12 cellular contexts compared by ENCODE assay signal in the genomic region with DNA sequence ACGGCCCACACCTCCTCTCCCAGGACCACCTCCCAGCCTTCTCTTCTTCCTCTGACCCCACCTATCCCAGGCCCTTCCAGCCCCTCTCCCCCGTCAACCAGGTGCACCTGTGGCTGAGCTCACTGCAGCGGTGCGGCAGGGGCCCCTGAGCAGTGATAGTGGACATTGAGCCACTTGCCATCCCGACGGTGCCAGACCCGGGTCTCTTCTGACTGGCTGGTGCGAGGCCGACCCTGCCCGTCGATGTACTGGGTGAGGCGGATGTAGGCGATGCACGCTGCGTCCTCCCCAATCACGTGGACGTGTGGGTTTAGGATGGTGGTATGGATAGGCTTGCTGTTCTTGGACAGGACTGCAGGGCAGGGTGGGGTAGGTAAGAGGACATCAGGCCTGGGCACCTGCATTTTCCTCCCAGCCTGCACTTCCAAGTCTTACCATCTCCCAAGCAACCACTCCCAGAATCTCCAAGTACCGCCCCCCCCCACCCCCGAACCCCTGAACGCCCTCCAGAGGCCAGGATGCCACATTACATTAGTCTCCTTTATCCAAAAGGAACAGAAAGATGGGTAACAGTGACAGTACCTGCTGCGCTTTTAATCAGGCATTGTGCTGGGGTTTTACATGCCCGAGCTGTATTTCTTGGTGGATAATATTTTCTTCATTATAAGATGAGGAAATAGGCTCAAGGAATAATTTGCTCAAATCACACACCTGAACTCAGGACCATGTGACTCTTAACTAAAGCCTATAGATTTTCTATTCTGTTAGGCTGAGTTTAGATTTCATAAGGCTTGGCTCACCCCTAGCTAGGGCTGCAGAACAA. TPM values are rescaled to one million over a fixed set of nuclear protein-coding genes. Genes with fewer than 3 reads are reported as not detected.
A peak's percentile ranks its signal among the peaks of the same experiment; 100 is the strongest.
DNase-seq lines count a peak whose midpoint lies in the region; ATAC-seq and TF ChIP-seq lines count a peak whose summit lies in the region.
"Had no signal": no experiment of that assay in that cellular context is flagged by ENCODE, and none has a peak within 500 bp of the region (broad histone marks: within the 10 kb centered on the region; RNA-seq: fewer than 3 reads in every experiment).

No MANE protein-coding gene starts in this region.

- no peak for ATAC-seq in HG02763 (IDR thresholded peaks at IDR 0.05; ENCODE audit: unreplicated experiment)

- H3K9ac ChIP-seq in neuronal stem cell (ENCODE audit: low read depth, low read length, poor library complexity), result peak overlapping the region; percentile 72

- BruUV-seq in MCF 10A (replicated peaks; lab: Mats Ljungman, UMichigan), result no TSS peak

- peak; percentile 39 for TF ChIP-seq CTCF in MCF 10A (IDR thresholded peaks at IDR 0.05; ENCODE audit: unreplicated experiment)

- no peak overlapping the region for H3K14ac ChIP-seq in neuronal stem cell (ENCODE audit: low read length)

- POLR2A ChIA-PET in MCF 10A (lab: Yijun Ruan, JAX), result interaction anchor here (0.6 to 1.7 kb wide), 5 partner anchors 29 to 105 kb away, joined by 3 to 6 read pairs (median 3); a partner anchor contains a TSS

- no peak overlapping the region for H3K4me3 Mint-ChIP-seq in MCF 10A (ENCODE audit: unreplicated experiment)

- CTCF ChIA-PET in MCF 10A (lab: Yijun Ruan, JAX), result interaction anchor here (0.6 to 2.0 kb wide), 6 partner anchors 10 to 334 kb away, joined by 3 to 7 read pairs (median 4); no protein-coding TSS in a partner anchor

- H3K36me3 Mint-ChIP-seq in MCF 10A (ENCODE audit: insufficient read depth, unreplicated experiment), result peaks cover 13% of the 10 kb centered on the region

- H4K8ac ChIP-seq in neuronal stem cell (ENCODE audit: low read depth, low read length), result no peak overlapping the region

- H3K27ac ChIP-seq in neuronal stem cell (replicated peaks; ENCODE audit: low read length), result peak overlapping the region; percentile 26
- H3K27ac ChIP-seq: prostate gland had no signal

- H3K79me1 ChIP-seq in neuronal stem cell (ENCODE audit: low read depth, low read length), result no peaks in the 10 kb centered on the region

- H3K4me2 ChIP-seq in neuronal stem cell (ENCODE audit: insufficient read depth, low read length, poor library complexity, severe bottlenecking), result no peak overlapping the region

- peaks cover 14 to 33% of the 10 kb centered on the region in 2 donors for H3K36me3 ChIP-seq in neuronal stem cell (replicated peaks in 1 of 2; ENCODE audit: control insufficient read depth in 2 of 2, insufficient read depth in 2 of 2, low read length in 2 of 2)
- H3K36me3 ChIP-seq: prostate gland had no signal

- H3K27ac Mint-ChIP-seq in MCF 10A (ENCODE audit: low read depth, unreplicated experiment), result no peak overlapping the region

- intact Hi-C loops in MCF 10A (cut with micrococcal nuclease), result no loop called here

- H3K4me3 ChIP-seq in neuronal stem cell (ENCODE audit: low read length in 2 of 2), result peak overlapping the region in 1 of 2 donors; percentile 42
- H3K4me3 ChIP-seq: prostate gland, stomach had no signal

- no peaks in the 10 kb centered on the region for H3K27me3 ChIP-seq in neuronal stem cell (ENCODE audit: control insufficient read depth in 3 of 3, insufficient read depth in 3 of 3, low read depth in 1 of 3, low read length in 3 of 3)
- H3K27me3 ChIP-seq: stomach had no signal

- H3K4ac ChIP-seq in neuronal stem cell (ENCODE audit: low read length), result no peak overlapping the region

- H3K9me3 ChIP-seq in neuronal stem cell (replicated peaks in 1 of 2; ENCODE audit: control insufficient read depth in 2 of 2, insufficient read depth in 1 of 2, low read depth in 1 of 2, low read length in 2 of 2), result no peaks in the 10 kb centered on the region
- H3K9me3 ChIP-seq: prostate gland, stomach had no signal

- H2BK15ac ChIP-seq in neuronal stem cell (ENCODE audit: low read length), result no peak overlapping the region

- H3K9me3 Mint-ChIP-seq in MCF 10A (ENCODE audit: unreplicated experiment), result no peaks in the 10 kb centered on the region

- H2BK12ac ChIP-seq in neuronal stem cell (ENCODE audit: low read length), result no peak overlapping the region

- no peak overlapping the region for H2AFZ ChIP-seq in neuronal stem cell (ENCODE audit: low read length)

- DNase-seq in EL (peak; percentile 26), KBM-7 (peak; percentile 45), MCF 10A (ENCODE audit: unreplicated experiment) (peak; percentile 35), neuronal stem cell (ENCODE audit: low spot score) (no peak), NCI-H2227 (lab: John Stamatoyannopoulos, UW; ENCODE audit: unreplicated experiment) (no peak), SHP77 treated with DMSO at 0.1 percent for 48 hours (lab: John Stamatoyannopoulos, UW) (no peak), occipital lobe (lab: John Stamatoyannopoulos, UW) (no peak)
- DNase-seq: activated effector memory CD4-positive, alpha-beta T cell treated with anti-CD3 and anti-CD28 coated beads, Interleukin-2, amount 50 U/mL, for 16 hours; SIG-M5; stomach had no signal

- H3K4me1 Mint-ChIP-seq in MCF 10A (ENCODE audit: insufficient read depth, unreplicated experiment), result peaks cover 31% of the 10 kb centered on the region

- no CpG with 5 or more reads among the region's 22 CpGs for WGBS in neuronal stem cell (ENCODE audit: extremely low coverage in 2 of 2, insufficient read length in 2 of 2, insufficient replicate concordance in 1 of 2), 2 donors

- in situ Hi-C loops in KBM-7 (cut with MboI; ENCODE audit: low pct_unique_long_range_greater_than_20kb, low sequenced_read_pairs), result no loop called here

- peaks cover 0 to 6% of the 10 kb centered on the region in 2 donors for H3K4me1 ChIP-seq in neuronal stem cell (ENCODE audit: control insufficient read depth in 2 of 2, insufficient read depth in 1 of 2, low read depth in 1 of 2, low read length in 2 of 2)

- no peaks in the 10 kb centered on the region for H3K27me3 Mint-ChIP-seq in MCF 10A (ENCODE audit: insufficient read depth, unreplicated experiment)

- H3K23ac ChIP-seq in neuronal stem cell (ENCODE audit: low read depth, low read length, poor library complexity), result peak overlapping the region; percentile 75

- H2BK5ac ChIP-seq in neuronal stem cell (ENCODE audit: low read length), result no peak overlapping the region

- H2BK120ac ChIP-seq in neuronal stem cell (ENCODE audit: low read depth, low read length), result no peak overlapping the region

- no peak overlapping the region for H2AK5ac ChIP-seq in neuronal stem cell (ENCODE audit: low read depth, low read length)

- H3K18ac ChIP-seq in neuronal stem cell (ENCODE audit: low read length), result no peak overlapping the region

- H4K91ac ChIP-seq in neuronal stem cell (ENCODE audit: low read depth, low read length, poor library complexity), result no peak overlapping the region

RNA-seq across cellular contexts. Expression of a gene that starts 3.7 kb away (rescaled TPM):
- 22.9 and 25.2 TPM in 2 replicates for total RNA-seq in MCF 10A (2022)
- 14.3 TPM for polyA plus RNA-seq in neuronal stem cell (2013, experiment 1 of 2)
- 14.9 TPM for polyA plus RNA-seq in neuronal stem cell (2013, experiment 2 of 2)
- 8.1 TPM for total RNA-seq in occipital lobe

RNA-seq across cellular contexts. Expression of a gene that starts 29.7 kb away (rescaled TPM):
- total RNA-seq in MCF 10A (2022) (84.2 and 112 TPM in 2 replicates), occipital lobe (30.7 TPM)
- 39.1 TPM for polyA plus RNA-seq in neuronal stem cell (2013, experiment 1 of 2)
- 45.8 TPM for polyA plus RNA-seq in neuronal stem cell (2013, experiment 2 of 2)

RNA-seq across cellular contexts. Expression of a gene that starts 33.3 kb away (rescaled TPM):
- total RNA-seq in MCF 10A (2022) (13.1 and 19.5 TPM in 2 replicates), occipital lobe (14.5 TPM)
- polyA plus RNA-seq in neuronal stem cell (2013, experiment 1 of 2), result 123 TPM
- 123 TPM for polyA plus RNA-seq in neuronal stem cell (2013, experiment 2 of 2)

RNA-seq across cellular contexts. Expression of a gene that starts 59.2 kb away (rescaled TPM):
- total RNA-seq in MCF 10A (2022) (10.9 and 13.7 TPM in 2 replicates), occipital lobe (64.1 TPM)
- 30.5 TPM for polyA plus RNA-seq in neuronal stem cell (2013, experiment 1 of 2)
- 31.7 TPM for polyA plus RNA-seq in neuronal stem cell (2013, experiment 2 of 2)

Comparison
In these comparisons a context has a peak if more than half of its experiments do, and no peak if none do; other contexts are left out.
1. DNase-seq: peak in EL (single experiment), KBM-7 (single experiment) and MCF 10A (single experiment); none in neuronal stem cell (single experiment), NCI-H2227 (single experiment), SHP77 treated with DMSO at 0.1 percent for 48 hours (single experiment) and occipital lobe (single experiment).